In the genomic region with DNA sequence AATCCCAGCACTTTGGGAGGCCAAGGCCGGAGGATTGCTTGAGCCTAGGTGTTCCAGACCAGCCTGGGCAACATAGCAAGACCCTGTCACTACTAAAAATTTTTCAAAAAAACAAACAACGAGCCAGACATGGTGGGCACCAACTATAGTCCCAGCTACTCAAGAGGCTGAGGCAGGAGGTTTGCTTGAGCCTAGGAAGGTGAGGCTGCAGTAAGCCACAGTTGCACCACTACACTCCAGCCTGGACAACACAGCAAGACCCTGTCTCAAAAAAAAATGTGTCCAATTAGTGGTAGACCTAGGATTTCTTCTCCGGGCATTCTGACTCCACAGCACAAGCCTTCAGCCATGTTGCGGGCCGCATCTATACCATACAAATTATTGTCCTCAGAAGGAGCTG, we compare ENCODE assay signal across 27 cellular contexts. TPM values are rescaled to one million over a fixed set of nuclear protein-coding genes. Genes with fewer than 3 reads are reported as not detected.
DNase-seq lines count a peak whose midpoint lies in the region; ATAC-seq and TF ChIP-seq lines count a peak whose summit lies in the region.
"Had no signal": no experiment of that assay in that cellular context is flagged by ENCODE, and none has a peak within 500 bp of the region (broad histone marks: within the 10 kb centered on the region; RNA-seq: fewer than 3 reads in every experiment).

No MANE protein-coding gene starts in this region.

- no peak overlapping the region for H3K4me2 ChIP-seq in hepatocyte

- H3K9me3 ChIP-seq in heart right ventricle (no peaks in the 10 kb centered on the region), esophagus muscularis mucosa (no peaks in the 10 kb centered on the region), tibial nerve (no peaks in the 10 kb centered on the region), hepatocyte (ENCODE audit: low read depth) (no peaks in the 10 kb centered on the region)
- H3K9me3 ChIP-seq: BE2C, SJSA1 had no signal

- peak; percentile 11 for DNase-seq in Right ventricle myocardium superior
- no peak for DNase-seq in heart right ventricle
- no peak for DNase-seq in esophagus muscularis mucosa (ENCODE audit: extremely low spot score)
- DNase-seq in tibial nerve (ENCODE audit: low spot score in 2 of 2): no peak
- no peak for DNase-seq in cerebellar nuclear complex (lab: John Stamatoyannopoulos, UW)
- no peak for DNase-seq in hepatocyte (ENCODE audit: low spot score)
- DNase-seq in anterior cingulate cortex (lab: John Stamatoyannopoulos, UW): no peak
- DNase-seq: BE2C; CD4-positive, CD25-positive, alpha-beta regulatory T cell; COR-L47; DMS53; NCI-H1105; NCI-H1436 treated with DMSO at 0.1 percent for 48 hours; NCI-H187 treated with DMSO at 0.1 percent for 48 hours; NCI-H2171 treated with DMSO at 0.1 percent for 48 hours; NCI-H345; NCI-H510A treated with DMSO at 0.1 percent for 48 hours; NCI-H774; NK-92 treated with Interleukin-12 subunit alpha and Interleukin-12 subunit beta, amount 100 ng/mL, for 24 hours; PC-3 had no signal

- peaks cover 73% of the 10 kb centered on the region for H3K4me1 Mint-ChIP-seq in brain

- H3K79me2 ChIP-seq in hepatocyte: no peaks in the 10 kb centered on the region

- TF ChIP-seq CTCF in heart right ventricle (IDR thresholded peaks at IDR 0.05) (no peak), brain (conservative IDR thresholded peaks at IDR 0.05) (no peak), esophagus muscularis mucosa (IDR thresholded peaks at IDR 0.05) (no peak), tibial nerve (IDR thresholded peaks at IDR 0.05) (no peak), hepatocyte (IDR thresholded peaks at IDR 0.05; ENCODE audit: poor library complexity) (no peak)

- WGBS in heart right ventricle, 2 donors: 97 to 98% methylated on average over 5 of the region's 5 CpGs
- WGBS in esophagus muscularis mucosa: 97% methylated on average over 5 of the region's 5 CpGs
- 94 to 95% methylated on average over 5 of the region's 5 CpGs for WGBS in tibial nerve, 2 donors
- 89% methylated on average over 5 of the region's 5 CpGs for WGBS in hepatocyte (ENCODE audit: low lambda C conversion rate, missing lambda C conversion rate)

- intact Hi-C loops in Right ventricle myocardium superior (cut with DNase I): no loop called here
- intact Hi-C loops in heart right ventricle (cut with DNase I): loop anchor here in 6 of 10 donors (10.0 kb wide), 4 partner anchors 90 to 270 kb away; a partner anchor contains a TSS
- intact Hi-C loops in esophagus muscularis mucosa (cut with DNase I): no loop called here

- H3K27ac ChIP-seq in heart right ventricle (no peak overlapping the region), esophagus muscularis mucosa (replicated peaks in 1 of 4) (peak overlapping the region in 3 of 4 donors; percentile 95 to 98 (median 97)), tibial nerve (peak overlapping the region; percentile 59 to 99 (median 76)), hepatocyte (no peak overlapping the region)
- H3K27ac ChIP-seq: 22Rv1, SJSA1 had no signal

- H3K27me3 ChIP-seq in heart right ventricle (no peaks in the 10 kb centered on the region), esophagus muscularis mucosa (no peaks in the 10 kb centered on the region), tibial nerve (no peaks in the 10 kb centered on the region), hepatocyte (no peaks in the 10 kb centered on the region)
- H3K27me3 ChIP-seq: BE2C, SJSA1 had no signal

- no peaks in the 10 kb centered on the region for H4K20me1 ChIP-seq in hepatocyte (ENCODE audit: insufficient read depth, poor library complexity, severe bottlenecking)

- no peaks in the 10 kb centered on the region for H3K9me2 ChIP-seq in hepatocyte (replicated peaks; ENCODE audit: insufficient read depth)

- peak overlapping the region in 4 of 5 experiments; percentile 96 to 100 (median 99) for H3K27ac Mint-ChIP-seq in brain

- no peak overlapping the region for H3K4me3 Mint-ChIP-seq in brain

- ATAC-seq in Right ventricle myocardium superior (ENCODE audit: poor library complexity) (no peak), heart right ventricle (no peak)
- ATAC-seq: GM12878, PC-3 had no signal

- H3K27me3 Mint-ChIP-seq in brain: no peaks in the 10 kb centered on the region

- TF ChIP-seq EP300 in esophagus muscularis mucosa (IDR thresholded peaks at IDR 0.05) (no peak), tibial nerve (IDR thresholded peaks at IDR 0.05) (no peak)

- H3K36me3 Mint-ChIP-seq in brain: no peaks in the 10 kb centered on the region
- H3K36me3 Mint-ChIP-seq: CD4-positive, CD25-positive, alpha-beta regulatory T cell had no signal

- H3K4me3 ChIP-seq in heart right ventricle (no peak overlapping the region), esophagus muscularis mucosa (no peak overlapping the region), tibial nerve (no peak overlapping the region), hepatocyte (no peak overlapping the region)
- H3K4me3 ChIP-seq: GM12878, SJSA1 had no signal

- H3K4me1 ChIP-seq in heart right ventricle (peaks cover 7 to 52% (median 23%) of the 10 kb centered on the region in 9 donors), esophagus muscularis mucosa (peaks cover 30 to 59% (median 53%) of the 10 kb centered on the region in 4 donors), tibial nerve (peaks cover 0 to 68% (median 34%) of the 10 kb centered on the region in 4 donors), hepatocyte (ENCODE audit: insufficient read depth) (peaks cover 23% of the 10 kb centered on the region)

- no peaks in the 10 kb centered on the region for H3K36me3 ChIP-seq in heart right ventricle
- H3K36me3 ChIP-seq in esophagus muscularis mucosa: no peaks in the 10 kb centered on the region
- no peaks in the 10 kb centered on the region for H3K36me3 ChIP-seq in tibial nerve
- H3K36me3 ChIP-seq in hepatocyte (replicated peaks; ENCODE audit: insufficient read depth, low read depth): no peaks in the 10 kb centered on the region
- H3K36me3 ChIP-seq: BE2C, SJSA1 had no signal

- TF ChIP-seq POLR2A in esophagus muscularis mucosa (IDR thresholded peaks at IDR 0.05; ENCODE audit: low read depth) (no peak), tibial nerve (IDR thresholded peaks at IDR 0.05) (no peak)

- H3K9me3 Mint-ChIP-seq in brain: no peaks in the 10 kb centered on the region
- H3K9me3 Mint-ChIP-seq: CD4-positive, CD25-positive, alpha-beta regulatory T cell had no signal

- no peak overlapping the region for H2AFZ ChIP-seq in hepatocyte

RNA-seq across cellular contexts. Expression of a gene that starts 6.7 kb away (rescaled TPM):
- total RNA-seq in Right ventricle myocardium superior (18.5 TPM), heart right ventricle (10 to 100 TPM; 17.0 to 42.2 (median 20.6) TPM), esophagus muscularis mucosa (10 to 100 TPM; 12.0 to 27.0 (median 21.9) TPM), tibial nerve (10 to 100 TPM; 42.6 to 73.9 (median 50.7) TPM), hepatocyte (26.0 and 36.8 TPM in 2 replicates)
- polyA plus RNA-seq in heart right ventricle (10 to 100 TPM; 13.4 to 27.1 TPM), brain (ENCODE audit: insufficient read depth, low read depth, low replicate concordance) (111 TPM), hepatocyte (39.3 and 54.1 TPM in 2 replicates)

RNA-seq across cellular contexts. Expression of a gene that starts 10.4 kb away (rescaled TPM):
- total RNA-seq in Right ventricle myocardium superior (210 TPM), heart right ventricle (100 to 1,000 TPM; 108 to 342 (median 207) TPM), esophagus muscularis mucosa (100 to 1,000 TPM; 101 to 214 (median 130) TPM), tibial nerve (100 to 1,000 TPM; 173 to 211 (median 201) TPM), hepatocyte (2.9 and 4.7 TPM in 2 replicates)
- polyA plus RNA-seq in heart right ventricle (10 to 100 TPM; 14.2 to 83.8 TPM), brain (ENCODE audit: insufficient read depth, low read depth, low replicate concordance) (216 TPM), hepatocyte (0.80 and 1.5 TPM in 2 replicates)
- total RNA-seq: CD4-positive, CD25-positive, alpha-beta regulatory T cell; GM12878; HT1080; MCF 10A; PC-3 had no signal
- polyA plus RNA-seq: CD4-positive, CD25-positive, alpha-beta regulatory T cell had no signal

RNA-seq across cellular contexts. Expression of a gene that starts 23.8 kb away (rescaled TPM):
- not detected for total RNA-seq in Right ventricle myocardium superior
- under 1 TPM in 3 of 10 donors, not detected in 7; 0.06 to 0.09 (median 0.07) TPM for total RNA-seq in heart right ventricle
- under 1 TPM in 1 of 2 donors, not detected in 1; 0.01 TPM for polyA plus RNA-seq in heart right ventricle
- 19.0 TPM for polyA plus RNA-seq in brain (ENCODE audit: insufficient read depth, low read depth, low replicate concordance)
- total RNA-seq in esophagus muscularis mucosa: not detected
- under 1 TPM in 1 of 4 donors, not detected in 3; 0.60 TPM for total RNA-seq in tibial nerve
- total RNA-seq in hepatocyte: not detected in 2 replicates
- polyA plus RNA-seq in hepatocyte: not detected in 2 replicates
- total RNA-seq: CD4-positive, CD25-positive, alpha-beta regulatory T cell; GM12878; HT1080; LHCN-M2; PC-3; SJSA1 had no signal

RNA-seq across cellular contexts. Expression of a gene that starts 35.2 kb away (rescaled TPM):
- 0.16 TPM for total RNA-seq in Right ventricle myocardium superior
- total RNA-seq in heart right ventricle: 1 to 10 TPM in 1 of 10 donors, not detected in 9; 1.9 TPM
- polyA plus RNA-seq in heart right ventricle: under 1 TPM in 1 of 2 donors, not detected in 1; 0.09 TPM
- 79.9 TPM for polyA plus RNA-seq in brain (ENCODE audit: insufficient read depth, low read depth, low replicate concordance)
- under 1 TPM in 1 of 4 donors, not detected in 3; 0.06 TPM for total RNA-seq in esophagus muscularis mucosa
- total RNA-seq in tibial nerve: 10 to 100 TPM in 1 of 4 donors, 1 to 10 TPM in 3; 6.5 to 13.5 (median 8.8) TPM
- not detected in 2 replicates for total RNA-seq in hepatocyte
- not detected in 2 replicates for polyA plus RNA-seq in hepatocyte
- total RNA-seq: CD4-positive, CD25-positive, alpha-beta regulatory T cell; HT1080; LHCN-M2; MCF 10A; SJSA1 had no signal
- polyA plus RNA-seq: CD4-positive, CD25-positive, alpha-beta regulatory T cell had no signal

RNA-seq across cellular contexts. Expression of a gene that starts 46.2 kb away (rescaled TPM):
- 0.40 TPM for total RNA-seq in Right ventricle myocardium superior
- 1 to 10 TPM in 1 of 10 donors, under 1 TPM in 4, not detected in 5; 0.14 to 1.5 (median 0.50) TPM for total RNA-seq in heart right ventricle
- polyA plus RNA-seq in heart right ventricle: under 1 TPM; 0.04 to 0.29 TPM
- polyA plus RNA-seq in brain (ENCODE audit: insufficient read depth, low read depth, low replicate concordance): not detected
- total RNA-seq in esophagus muscularis mucosa: 1 to 10 TPM in 1 of 4 donors, under 1 TPM in 2, not detected in 1; 0.17 to 2.1 (median 0.98) TPM
- total RNA-seq in tibial nerve: 1 to 10 TPM in 3 of 4 donors, under 1 TPM in 1; 0.90 to 5.0 (median 2.1) TPM
- total RNA-seq in hepatocyte: 0.68 and 4.4 TPM in 2 replicates
- 0.45 and 2.2 TPM in 2 replicates for polyA plus RNA-seq in hepatocyte
- total RNA-seq: CD4-positive, CD25-positive, alpha-beta regulatory T cell; HT1080; LHCN-M2; MCF 10A; SJSA1 had no signal
- polyA plus RNA-seq: CD4-positive, CD25-positive, alpha-beta regulatory T cell had no signal

Comparison
In these comparisons a context has a peak if more than half of its experiments do, and no peak if none do; other contexts are left out.
1. intact Hi-C loops: an anchor here in heart right ventricle (10.0 kb wide); none called in Right ventricle myocardium superior and esophagus muscularis mucosa.
2. H3K27ac ChIP-seq: peak in esophagus muscularis mucosa (3 of 4) and tibial nerve (4 of 4); none in heart right ventricle (0 of 10) and hepatocyte (single experiment).
3. RNA of a gene that starts 10.4 kb away (total RNA-seq): 210 TPM in Right ventricle myocardium superior (single experiment), 108 to 342 TPM in heart right ventricle, 173 to 211 TPM in tibial nerve and 101 to 214 TPM in esophagus muscularis mucosa; 2.9 to 4.7 TPM in hepatocyte; every median in the first group is over 10 times any median in the second.